In genomic region chr21:38170705-38171682, GRCh38 we compare ENCODE assay signal across 13 cellular contexts.
DNase-seq lines count a peak whose midpoint lies in the region; ATAC-seq and TF ChIP-seq lines count a peak whose summit lies in the region.
"Had no signal": no experiment of that assay in that cellular context is flagged by ENCODE, and none has a peak within 500 bp of the region (broad histone marks: within the 10 kb centered on the region; RNA-seq: fewer than 3 reads in every experiment).

No MANE protein-coding gene starts in this region.

- DNase-seq in AG09319 (ENCODE audit: extremely low read depth, low read depth) (no peak), LNCaP clone FGC (ENCODE audit: low read depth) (no peak), choroid plexus epithelial cell (ENCODE audit: low read depth) (peak; percentile 26), lung (ENCODE audit: low spot score) (no peak), mucosa of descending colon (no peak)
- DNase-seq: activated CD4-positive, alpha-beta T cell treated with anti-CD3 and anti-CD28 coated beads for 1 hour; activated naive CD8-positive, alpha-beta T cell treated with anti-CD3 and anti-CD28 coated beads, Interleukin-2, amount 10 ng/mL, durations not matched to agents 7 days and 5 days; gastrocnemius medialis had no signal

- H3K4me1 ChIP-seq in lung (ENCODE audit: control insufficient read depth in 2 of 2, insufficient read depth in 2 of 2, low read length in 2 of 2) (peaks cover 0 to 12% of the 10 kb centered on the region in 2 donors), mucosa of descending colon (ENCODE audit: low read depth) (no peaks in the 10 kb centered on the region)
- H3K4me1 ChIP-seq: gastrocnemius medialis had no signal

- H3K36me3 ChIP-seq in lung (ENCODE audit: control insufficient read depth in 2 of 2, insufficient read depth in 2 of 2, low read length in 2 of 2): no peaks in the 10 kb centered on the region
- H3K36me3 ChIP-seq in mucosa of descending colon (ENCODE audit: low read depth): no peaks in the 10 kb centered on the region
- H3K36me3 ChIP-seq: gastrocnemius medialis had no signal

- intact Hi-C loops in mucosa of descending colon (cut with DNase I, micrococcal nuclease): no loop called here

- no peaks in the 10 kb centered on the region for H3K27me3 ChIP-seq in lung (ENCODE audit: control insufficient read depth, insufficient read depth)
- H3K27me3 ChIP-seq: gastrocnemius medialis, testis had no signal

- ATAC-seq in lung (ENCODE audit: insufficient read depth, low FRiP score) (peak; percentile 71), HG02885 (IDR thresholded peaks at IDR 0.05; ENCODE audit: poor library complexity, unreplicated experiment) (no peak), mucosa of descending colon (no peak), GM18511 (IDR thresholded peaks at IDR 0.05; ENCODE audit: unreplicated experiment) (no peak), HG03139 (IDR thresholded peaks at IDR 0.05; ENCODE audit: unreplicated experiment) (no peak)
- ATAC-seq: gastrocnemius medialis had no signal

- TF ChIP-seq CTCF in AG09319 (IDR thresholded peaks at IDR 0.05; ENCODE audit: low read depth, low read length): peak; percentile 23
- TF ChIP-seq CTCF in LNCaP clone FGC (IDR thresholded peaks at IDR 0.05; ENCODE audit: control insufficient read depth, extremely low read depth, insufficient read depth): peak; percentile 37; the same call in 1 of the 2 replicates
- TF ChIP-seq CTCF in choroid plexus epithelial cell (conservative IDR thresholded peaks at IDR 0.05; ENCODE audit: low read depth, low read length): peak; percentile 52
- no peak for TF ChIP-seq CTCF in lung (IDR thresholded peaks at IDR 0.05; ENCODE audit: control extremely low read depth, extremely low read depth)
- TF ChIP-seq CTCF in mucosa of descending colon (IDR thresholded peaks at IDR 0.05): no peak

- H3K4me3 ChIP-seq in LNCaP clone FGC (ENCODE audit: low read depth, low read length): no peak overlapping the region
- no peak overlapping the region for H3K4me3 ChIP-seq in choroid plexus epithelial cell (ENCODE audit: low read depth, low read length)
- H3K4me3 ChIP-seq in lung: no peak overlapping the region
- no peak overlapping the region for H3K4me3 ChIP-seq in mucosa of descending colon
- H3K4me3 ChIP-seq: gastrocnemius medialis, testis had no signal

- no peaks in the 10 kb centered on the region for H3K9me3 ChIP-seq in lung (ENCODE audit: control insufficient read depth in 2 of 2, insufficient read depth in 1 of 2, low read length in 1 of 2)
- no peaks in the 10 kb centered on the region for H3K9me3 ChIP-seq in mucosa of descending colon
- H3K9me3 ChIP-seq: Caco-2, gastrocnemius medialis, testis had no signal

- H3K27ac ChIP-seq in lung (ENCODE audit: low read depth in 1 of 2, low read length in 1 of 2): peak overlapping the region in 1 of 2 donors; percentile 80
- H3K27ac ChIP-seq: gastrocnemius medialis, testis had no signal

- WGBS in lung, 2 donors: 43 to 65% methylated on average over 8 of the region's 8 CpGs

Comparison
In these comparisons a context has a peak if more than half of its experiments do, and no peak if none do; other contexts are left out.
1. CTCF ChIP-seq: peak in AG09319 (single experiment), LNCaP clone FGC (single experiment) and choroid plexus epithelial cell (single experiment); none in lung (single experiment) and mucosa of descending colon (single experiment).